ENCODE assay signal across 12 cellular contexts in the genomic region with DNA sequence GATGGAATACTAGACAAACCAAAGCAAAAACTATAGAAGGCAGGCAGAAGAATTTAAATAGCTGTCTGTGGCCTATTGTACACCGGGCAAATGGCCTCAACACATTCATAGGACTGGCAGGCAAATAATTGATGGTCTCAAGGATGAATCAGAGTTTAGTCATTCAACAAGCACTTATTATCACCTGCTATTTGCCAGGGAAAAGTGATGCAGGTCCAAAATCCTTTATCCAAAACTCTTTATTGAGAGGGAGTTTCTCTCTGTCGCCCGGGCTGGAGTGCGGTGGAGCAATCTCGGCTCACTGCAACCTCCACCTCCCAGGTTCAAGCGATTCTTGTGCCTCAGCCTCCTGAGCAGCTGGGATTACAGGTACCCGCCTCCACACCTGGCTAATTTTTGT. TPM values are rescaled to one million over a fixed set of nuclear protein-coding genes. Genes with fewer than 3 reads are reported as not detected.
A peak's percentile ranks its signal among the peaks of the same experiment; 100 is the strongest.
DNase-seq lines count a peak whose midpoint lies in the region; ATAC-seq, FAIRE-seq and TF ChIP-seq lines count a peak whose summit lies in the region.
"Had no signal": no experiment of that assay in that cellular context is flagged by ENCODE, and none has a peak within 500 bp of the region (broad histone marks: within the 10 kb centered on the region; RNA-seq: fewer than 3 reads in every experiment).

No MANE protein-coding gene starts in this region.

- H3K27ac ChIP-seq in RWPE2 (ENCODE audit: poor library complexity, severe bottlenecking) (peak overlapping the region; percentile 94), fibroblast of lung (ENCODE audit: insufficient read depth, low read length) (no peak overlapping the region), dorsolateral prefrontal cortex (no peak overlapping the region)
- H3K27ac ChIP-seq: tibial nerve had no signal

- no peak overlapping the region for H3K4me3 ChIP-seq in RWPE2 (ENCODE audit: severe bottlenecking)
- peak overlapping the region in 1 of 4 experiments; percentile 5 for H3K4me3 ChIP-seq in fibroblast of lung (replicated peaks in 1 of 4; ENCODE audit: control extremely low read depth in 1 of 4, insufficient read depth in 1 of 4, low read depth in 3 of 4, low read length in 4 of 4)
- H3K4me3 ChIP-seq in skeletal muscle satellite cell (ENCODE audit: low read length) = no peak overlapping the region
- peak overlapping the region in 2 of 59 donors; percentile 11 to 18 for H3K4me3 ChIP-seq in dorsolateral prefrontal cortex
- H3K4me3 ChIP-seq: tibial nerve had no signal

- intact Hi-C loops in dorsolateral prefrontal cortex (cut with DNase I) = no loop called here

- peak; percentile 82 for FAIRE-seq in H54 (lab: Jason Lieb, UNC)

- H3K27me3 ChIP-seq in RWPE2 (ENCODE audit: insufficient read depth, poor library complexity, severe bottlenecking) (no peaks in the 10 kb centered on the region), fibroblast of lung (ENCODE audit: control insufficient read depth, insufficient read depth, low read length) (no peaks in the 10 kb centered on the region), skeletal muscle satellite cell (ENCODE audit: control insufficient read depth, insufficient read depth, low read length) (no peaks in the 10 kb centered on the region), dorsolateral prefrontal cortex (no peaks in the 10 kb centered on the region)
- H3K27me3 ChIP-seq: tibial nerve had no signal

- H4K20me1 ChIP-seq in fibroblast of lung (ENCODE audit: control insufficient read depth, extremely low read depth, insufficient read depth, low read length) = no peaks in the 10 kb centered on the region

- ATAC-seq in RWPE2 (ENCODE audit: low read depth) = peak; percentile 48

- no peak for TF ChIP-seq POLR2A in H54 (IDR thresholded peaks at IDR 0.05; ENCODE audit: low read depth, low read length)

- H3K9ac ChIP-seq in fibroblast of lung (ENCODE audit: insufficient read depth, low read length) (no peak overlapping the region), skeletal muscle satellite cell (ENCODE audit: low read depth, low read length) (no peak overlapping the region)

- H3K36me3 ChIP-seq in RWPE2 (ENCODE audit: low read depth) (peaks cover 52% of the 10 kb centered on the region), fibroblast of lung (ENCODE audit: control insufficient read depth, insufficient read depth, low read length) (no peaks in the 10 kb centered on the region), skeletal muscle satellite cell (ENCODE audit: insufficient read depth, low read length) (peaks cover 33% of the 10 kb centered on the region)

- no peak overlapping the region for H2AFZ ChIP-seq in fibroblast of lung (ENCODE audit: low read length)

- H3K9me3 ChIP-seq in RWPE2 (ENCODE audit: severe bottlenecking) (no peaks in the 10 kb centered on the region), fibroblast of lung (ENCODE audit: control insufficient read depth, insufficient read depth, low read depth, low read length) (no peaks in the 10 kb centered on the region), skeletal muscle satellite cell (replicated peaks; ENCODE audit: low read length) (no peaks in the 10 kb centered on the region)
- H3K9me3 ChIP-seq: Caco-2, tibial nerve had no signal

- DNase-seq in H54 (ENCODE audit: insufficient read length, low spot score) (peak; percentile 33), RWPE2 (ENCODE audit: low spot score) (no peak), fibroblast of lung (ENCODE audit: low read depth in 2 of 2) (peak; percentile 37 to 92), SKM-1 treated with dmso at 0.1 percent for 144 hours (lab: John Stamatoyannopoulos, UW; ENCODE audit: unreplicated experiment) (no peak), dorsolateral prefrontal cortex (no peak)
- DNase-seq in stimulated activated CD4-positive, alpha-beta T cell treated with anti-CD3 and anti-CD28 coated beads, Interleukin-4, amount 100 ng/mL, for 24 hours = no peak
- DNase-seq in stimulated activated CD4-positive, alpha-beta T cell treated with anti-CD3 and anti-CD28 coated beads, Interleukin-15, amount 100 ng/mL, for 24 hours = no peak
- DNase-seq: Caco-2, occipital lobe, T-helper 2 cell had no signal

- peak overlapping the region; percentile 44 for H3K4me2 ChIP-seq in fibroblast of lung (ENCODE audit: extremely low read depth, insufficient read depth, low read length)
- peak overlapping the region; percentile 77 for H3K4me2 ChIP-seq in skeletal muscle satellite cell (ENCODE audit: low read length)

- H3K4me1 ChIP-seq in RWPE2 (ENCODE audit: insufficient read depth, poor library complexity, severe bottlenecking) (peaks cover 26% of the 10 kb centered on the region), fibroblast of lung (ENCODE audit: control insufficient read depth, extremely low read depth, insufficient read depth, low read length) (peaks cover 8% of the 10 kb centered on the region), skeletal muscle satellite cell (ENCODE audit: control insufficient read depth, insufficient read depth, low read length) (peaks cover 56% of the 10 kb centered on the region)

- TF ChIP-seq CTCF in RWPE2 (IDR thresholded peaks at IDR 0.05; ENCODE audit: poor library complexity, severe bottlenecking) (no peak), fibroblast of lung (conservative IDR thresholded peaks at IDR 0.05 in 1 of 2, IDR thresholded peaks at IDR 0.05 in 1 of 2; ENCODE audit: low read depth in 1 of 2, low read length in 2 of 2) (no peak), dorsolateral prefrontal cortex (IDR thresholded peaks at IDR 0.05 in 54 of 56, conservative IDR thresholded peaks at IDR 0.05 in 2 of 56; ENCODE audit: low read depth in 1 of 56, partially characterized antibody in 56 of 56) (no peak)

- peaks cover 45% of the 10 kb centered on the region for H3K79me2 ChIP-seq in fibroblast of lung (ENCODE audit: control insufficient read depth, insufficient read depth, low read length)

RNA-seq across cellular contexts. Expression of gene EIF2AK4, which starts 2.3 kb away (rescaled TPM):
- total RNA-seq in fibroblast of lung (59.8 and 97.4 TPM in 2 replicates), dorsolateral prefrontal cortex (10 to 100 TPM; 22.9 to 44.1 (median 35.5) TPM)
- 78.0 and 88.4 TPM in 2 replicates for polyA plus RNA-seq in fibroblast of lung
- 51.6 and 58.9 TPM in 2 replicates for polyA plus RNA-seq in fibroblast of lung (2012)
- 69.7 and 77.2 TPM in 2 replicates for polyA minus RNA-seq in fibroblast of lung (ENCODE audit: low replicate concordance)
- total RNA-seq in skeletal muscle satellite cell (2012; rRNA removed) = 53.5 and 61.6 TPM in 2 replicates

RNA-seq across cellular contexts. Expression of gene GPR176, which starts 16.1 kb away (rescaled TPM):
- total RNA-seq in fibroblast of lung = 79.6 and 179 TPM in 2 replicates
- 99.9 and 124 TPM in 2 replicates for polyA plus RNA-seq in fibroblast of lung
- 92.3 and 114 TPM in 2 replicates for polyA plus RNA-seq in fibroblast of lung (2012)
- polyA minus RNA-seq in fibroblast of lung (ENCODE audit: low replicate concordance) = 671 and 740 TPM in 2 replicates
- total RNA-seq in skeletal muscle satellite cell (2012; rRNA removed) = 54.2 TPM in 2 replicates
- total RNA-seq in dorsolateral prefrontal cortex = 10 to 100 TPM in 119 of 120 experiments, 1 to 10 TPM in 1; 9.0 to 46.6 (median 29.5) TPM

Comparison
In these comparisons a context has a peak if more than half of its experiments do, and no peak if none do; other contexts are left out.
1. DNase-seq: peak in H54 (single experiment) and fibroblast of lung (2 of 2); none in RWPE2 (single experiment), stimulated activated CD4-positive, alpha-beta T cell treated with anti-CD3 and anti-CD28 coated beads, Interleukin-4, amount 100 ng/mL, for 24 hours (single experiment), SKM-1 treated with dmso at 0.1 percent for 144 hours (single experiment), stimulated activated CD4-positive, alpha-beta T cell treated with anti-CD3 and anti-CD28 coated beads, Interleukin-15, amount 100 ng/mL, for 24 hours (single experiment) and dorsolateral prefrontal cortex (0 of 10).